In the genomic region with DNA sequence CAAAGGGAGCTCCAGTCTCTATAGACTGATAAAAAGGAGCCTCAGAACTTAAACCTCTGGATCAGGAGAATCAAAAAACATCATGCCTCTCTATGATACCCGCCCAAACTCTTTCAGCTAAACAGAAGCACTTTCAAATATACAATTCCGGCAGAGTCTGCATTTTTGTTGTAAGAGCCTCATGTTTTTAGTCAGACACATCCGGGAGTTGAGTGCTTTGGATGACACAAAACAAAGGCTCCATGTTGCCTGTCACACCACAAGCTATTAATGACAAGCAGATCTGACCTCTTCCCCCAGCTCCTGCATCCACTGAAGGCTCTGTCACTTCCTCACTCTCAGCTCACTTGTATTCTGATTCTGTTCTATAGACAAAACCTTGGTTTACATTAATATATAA, we compare ENCODE assay signal across 2 cellular contexts.
TF ChIP-seq lines count a peak whose summit lies in the region.

No MANE protein-coding gene starts in this region.

TF ChIP-seq in IMR-90, 13 proteins besides CTCF, POLR2A, EP300 and RAD21:
- no peak for TF ChIP-seq RFX5 (IDR thresholded peaks at IDR 0.05; ENCODE audit: low read depth, low read length)
- TF ChIP-seq, protein P1, sequence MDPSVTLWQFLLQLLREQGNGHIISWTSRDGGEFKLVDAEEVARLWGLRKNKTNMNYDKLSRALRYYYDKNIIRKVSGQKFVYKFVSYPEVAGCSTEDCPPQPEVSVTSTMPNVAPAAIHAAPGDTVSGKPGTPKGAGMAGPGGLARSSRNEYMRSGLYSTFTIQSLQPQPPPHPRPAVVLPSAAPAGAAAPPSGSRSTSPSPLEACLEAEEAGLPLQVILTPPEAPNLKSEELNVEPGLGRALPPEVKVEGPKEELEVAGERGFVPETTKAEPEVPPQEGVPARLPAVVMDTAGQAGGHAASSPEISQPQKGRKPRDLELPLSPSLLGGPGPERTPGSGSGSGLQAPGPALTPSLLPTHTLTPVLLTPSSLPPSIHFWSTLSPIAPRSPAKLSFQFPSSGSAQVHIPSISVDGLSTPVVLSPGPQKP (IDR thresholded peaks at IDR 0.05; ENCODE audit: borderline replicate concordance, low read depth, low read length) = no peak
- TF ChIP-seq NFE2L2 (IDR thresholded peaks at IDR 0.05; ENCODE audit: low read depth, low read length) = no peak
- TF ChIP-seq FOS (IDR thresholded peaks at IDR 0.05; ENCODE audit: low read depth, low read length) = no peak

TF ChIP-seq in GM12891, 5 proteins besides CTCF, POLR2A, EP300 and RAD21:
- TF ChIP-seq PAX5 (IDR thresholded peaks at IDR 0.05; ENCODE audit: insufficient read depth, low read length, severe bottlenecking) = no peak
- no peak for TF ChIP-seq POLR2AphosphoS5 (IDR thresholded peaks at IDR 0.05; ENCODE audit: low read depth, low read length)
- TF ChIP-seq TAF1 (IDR thresholded peaks at IDR 0.05; ENCODE audit: low read depth, low read length) = no peak
- TF ChIP-seq POU2F2 (IDR thresholded peaks at IDR 0.05; ENCODE audit: low read depth, low read length) = no peak
